Comparison of ENCODE assay signal across 1 cellular context in genomic region chr1:81231729-81232038, GRCh38.
TF ChIP-seq lines count a peak whose summit lies in the region.

No MANE protein-coding gene starts in this region.

TF ChIP-seq in SK-N-SH treated with all-trans-retinoic acid at 6 μM for 48 hours, 23 proteins besides CTCF, POLR2A, EP300 and RAD21 (continued from another document):
- TF ChIP-seq ZNF565 (CRISPR knock-in tag; conservative IDR thresholded peaks at IDR 0.05; ENCODE audit: low read depth) (no peak), TCF4 (CRISPR knock-in tag; IDR thresholded peaks at IDR 0.05; ENCODE audit: borderline replicate concordance) (peak; percentile 90), ZNF8 (CRISPR knock-in tag; IDR thresholded peaks at IDR 0.05) (no peak), GLIS3 (CRISPR knock-in tag; IDR thresholded peaks at IDR 0.05) (no peak), TOX (CRISPR knock-in tag; IDR thresholded peaks at IDR 0.05; ENCODE audit: borderline replicate concordance) (no peak), ISL1 (CRISPR knock-in tag; IDR thresholded peaks at IDR 0.05) (peak; percentile 43), PPARA (CRISPR knock-in tag; IDR thresholded peaks at IDR 0.05; ENCODE audit: borderline replicate concordance) (no peak)
